Comparison of ENCODE assay signal across 22 cellular contexts in the genomic region with DNA sequence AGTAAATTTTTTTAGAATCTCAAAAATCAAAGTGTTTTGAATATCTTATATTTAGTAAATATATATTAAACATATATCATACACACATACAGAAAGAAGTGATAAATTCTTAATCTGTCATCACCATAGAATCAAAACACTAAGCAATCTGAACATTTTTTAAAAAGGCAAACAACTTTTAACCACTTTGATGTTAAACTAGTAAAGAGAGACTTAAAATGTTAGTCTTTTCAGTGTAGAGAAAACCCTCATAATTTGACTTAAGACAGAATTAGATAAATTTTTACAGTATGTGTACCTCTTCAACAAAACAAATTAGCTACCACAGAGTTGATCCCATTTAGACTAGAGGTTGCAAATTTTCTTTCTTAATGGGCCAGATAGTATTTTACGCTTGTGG.
"Had no signal": no experiment of that assay in that cellular context is flagged by ENCODE, and none has a peak within 500 bp of the region (broad histone marks: within the 10 kb centered on the region; RNA-seq: fewer than 3 reads in every experiment).

No MANE protein-coding gene starts in this region.

- DNase-seq: activated CD4-positive, alpha-beta memory T cell treated with anti-CD3 and anti-CD28 coated beads, Interleukin-2, amount 10 ng/mL, durations not matched to agents 7 days and 5 days; activated CD4-positive, alpha-beta T cell treated with anti-CD3 and anti-CD28 coated beads for 1 hour; activated CD4-positive, alpha-beta T cell treated with anti-CD3 and anti-CD28 coated beads for 4 hours; activated CD4-positive, alpha-beta T cell treated with anti-CD3 and anti-CD28 coated beads, Interleukin-2, amount 10 ng/mL, durations not matched to agents 7 days and 5 days; activated CD4-positive, alpha-beta T cell treated with anti-CD3 and anti-CD28 coated beads, Interleukin-2, amount 50 U/mL, for 4 hours; activated effector memory CD4-positive, alpha-beta T cell treated with Interleukin-2 at 50 U/mL for 16 hours; activated gamma-delta T cell treated with Interleukin-2 at 50 U/mL for 16 hours; activated naive CD4-positive, alpha-beta T cell treated with anti-CD3 and anti-CD28 coated beads, Interleukin-2, amount 50 U/mL, for 16 hours; activated naive CD4-positive, alpha-beta T cell treated with Interleukin-2 at 50 U/mL for 16 hours; activated T-cell treated with anti-CD3 and anti-CD28 coated beads, Interleukin-2, amount 50 U/mL, for 4 hours; amniotic stem cell; aorta; body of pancreas; caudate nucleus; cortex of kidney; effector CD8-positive, alpha-beta T cell; foreskin fibroblast; head of caudate nucleus; T-helper 2 cell had no signal

- ATAC-seq: activated T-cell treated with anti-CD3 and anti-CD28 coated beads, Interleukin-2, amount 50 U/mL, for 4 hours; activated T-helper 17 cell treated with anti-CD3 and anti-CD28 coated beads, Interleukin-2, amount 50 U/mL, for 72 hours; body of pancreas; esophagus mucosa; WTC11 had no signal
